ENCODE assay signal across 18 cellular contexts in genomic region chr19:8454218-8454617, GRCh38. TPM values are rescaled to one million over a fixed set of nuclear protein-coding genes. Genes with fewer than 3 reads are reported as not detected.
"Had no signal": no experiment of that assay in that cellular context is flagged by ENCODE, and none has a peak within 500 bp of the region (broad histone marks: within the 10 kb centered on the region; RNA-seq: fewer than 3 reads in every experiment).

No MANE protein-coding gene starts in this region.

- DNase-seq: activated B cell treated with CpG ODN at 0.5 μM for 24 hours; activated CD4-positive, alpha-beta T cell treated with anti-CD3 and anti-CD28 coated beads, Interleukin-2, amount 50 U/mL, for 1 hour; activated CD8-positive, alpha-beta memory T cell treated with anti-CD3 and anti-CD28 coated beads, Interleukin-2, amount 50 U/mL, for 4 hours; activated naive CD8-positive, alpha-beta T cell treated with anti-CD3 and anti-CD28 coated beads, Interleukin-2, amount 10 ng/mL, durations not matched to agents 7 days and 5 days; anterior cingulate cortex; dorsolateral prefrontal cortex; foreskin keratinocyte; heart right ventricle; mesenchymal stem cell; ovary; SHP77 treated with DMSO at 0.1 percent for 48 hours; stimulated activated CD4-positive, alpha-beta T cell treated with anti-CD3 and anti-CD28 coated beads, Interleukin-4, amount 100 ng/mL, for 1 hour; stimulated activated CD8-positive, alpha-beta memory T cell treated with anti-CD3 and anti-CD28 coated beads, Interleukin-4, amount 100 ng/mL, for 48 hours; T-helper 17 cell had no signal

- H3K36me3 ChIP-seq: ovary had no signal

- H3K4me3 ChIP-seq: dorsolateral prefrontal cortex, heart right ventricle, ovary, tibial nerve had no signal

- H3K4me3 Mint-ChIP-seq: activated B cell treated with CpG ODN at 0.5 μM for 24 hours; activated naive CD8-positive, alpha-beta T cell treated with anti-CD3 and anti-CD28 coated beads, Interleukin-2, amount 10 ng/mL, durations not matched to agents 7 days and 5 days; neural crest cell had no signal

- H3K9me3 ChIP-seq: heart right ventricle, ovary, tibial nerve had no signal

- H3K27ac ChIP-seq: foreskin keratinocyte, ovary, tibial nerve had no signal

- H3K27me3 Mint-ChIP-seq: activated B cell treated with CpG ODN at 0.5 μM for 24 hours; activated naive CD8-positive, alpha-beta T cell treated with anti-CD3 and anti-CD28 coated beads, Interleukin-2, amount 10 ng/mL, durations not matched to agents 7 days and 5 days; activated T-helper 17 cell treated with anti-CD3 and anti-CD28 coated beads, Interleukin-2, amount 50 U/mL, for 72 hours; T-helper 17 cell had no signal

- H3K27ac Mint-ChIP-seq: activated B cell treated with CpG ODN at 0.5 μM for 24 hours; activated naive CD8-positive, alpha-beta T cell treated with anti-CD3 and anti-CD28 coated beads, Interleukin-2, amount 10 ng/mL, durations not matched to agents 7 days and 5 days had no signal

- ATAC-seq: activated T-helper 17 cell treated with anti-CD3 and anti-CD28 coated beads, Interleukin-2, amount 50 U/mL, for 72 hours; foreskin keratinocyte; heart right ventricle; left lobe of liver; T-helper 17 cell had no signal

- H3K9me3 Mint-ChIP-seq: activated B cell treated with CpG ODN at 0.5 μM for 24 hours; activated naive CD8-positive, alpha-beta T cell treated with anti-CD3 and anti-CD28 coated beads, Interleukin-2, amount 10 ng/mL, durations not matched to agents 7 days and 5 days; activated T-helper 17 cell treated with anti-CD3 and anti-CD28 coated beads, Interleukin-2, amount 50 U/mL, for 72 hours; neural crest cell had no signal

- H3K27me3 ChIP-seq: dorsolateral prefrontal cortex, foreskin keratinocyte, heart right ventricle, ovary, tibial nerve had no signal

RNA-seq across cellular contexts. Expression of gene PRAM1, which starts 48.2 kb away (rescaled TPM):
- total RNA-seq: foreskin keratinocyte had no signal
- polyA plus RNA-seq: foreskin keratinocyte had no signal
